In the genomic region with DNA sequence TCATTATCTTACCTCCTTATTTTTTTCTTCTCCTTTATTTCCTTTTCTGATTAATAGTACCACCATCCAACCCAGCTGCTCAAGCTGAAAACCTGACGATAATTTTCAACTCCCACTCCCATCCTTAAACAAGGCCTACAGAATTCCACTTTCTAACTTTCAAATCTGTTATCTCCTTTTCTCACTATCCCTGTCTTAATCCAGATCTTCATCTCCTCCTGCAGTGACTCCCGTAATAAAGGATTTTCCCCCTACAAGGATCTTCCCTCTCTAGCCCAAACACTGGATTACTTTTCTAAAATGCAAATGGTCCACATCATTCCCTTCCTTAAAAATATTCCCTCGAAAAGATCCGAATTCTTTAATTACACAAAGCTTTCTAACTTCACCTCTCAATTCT, we compare ENCODE assay signal across 10 cellular contexts. TPM values are rescaled to one million over a fixed set of nuclear protein-coding genes. Genes with fewer than 3 reads are reported as not detected.
DNase-seq lines count a peak whose midpoint lies in the region; ATAC-seq and TF ChIP-seq lines count a peak whose summit lies in the region.
"Had no signal": no experiment of that assay in that cellular context is flagged by ENCODE, and none has a peak within 500 bp of the region (broad histone marks: within the 10 kb centered on the region; RNA-seq: fewer than 3 reads in every experiment).

No MANE protein-coding gene starts in this region.

- no peak for DNase-seq in CD8-positive, alpha-beta memory T cell
- DNase-seq in endodermal cell (no peak), RWPE1 (ENCODE audit: low spot score) (no peak), globus pallidus (ENCODE audit: low spot score) (no peak), MV-4-11 (lab: John Stamatoyannopoulos, UW) (no peak)
- DNase-seq: HCEC 1CT, NCI-H1694 treated with DMSO at 0.1 percent for 48 hours had no signal

- peak overlapping the region; percentile 57 to 100 (median 99) for H3K4me3 Mint-ChIP-seq in CD8-positive, alpha-beta memory T cell
- peak overlapping the region; percentile 93 for H3K4me3 Mint-ChIP-seq in endodermal cell

- H3K4me3 ChIP-seq in CD8-positive, alpha-beta memory T cell (ENCODE audit: low read length): peak overlapping the region; percentile 88
- H3K4me3 ChIP-seq in OCI-LY3 (ENCODE audit: low read length) (no peak overlapping the region), endodermal cell (ENCODE audit: low read length) (peak overlapping the region; percentile 99), neuron (ENCODE audit: low read length) (peak overlapping the region; percentile 67)

- H3K36me3 Mint-ChIP-seq in CD8-positive, alpha-beta memory T cell: peaks cover 0 to 35% (median 5%) of the 10 kb centered on the region in 3 donors
- peaks cover 17% of the 10 kb centered on the region for H3K36me3 Mint-ChIP-seq in endodermal cell (ENCODE audit: low read depth)

- no peak overlapping the region for H2AFZ ChIP-seq in OCI-LY3 (ENCODE audit: low read depth, low read length)
- no peak overlapping the region for H2AFZ ChIP-seq in neuron (ENCODE audit: low read depth, low read length)

- TF ChIP-seq CTCF in OCI-LY3 (IDR thresholded peaks at IDR 0.05; ENCODE audit: low read depth, low read length) (no peak), endodermal cell (conservative IDR thresholded peaks at IDR 0.05) (no peak), RWPE1 (conservative IDR thresholded peaks at IDR 0.05; ENCODE audit: low read depth) (no peak)

- H3K27ac ChIP-seq in CD8-positive, alpha-beta memory T cell (ENCODE audit: low read depth, low read length): no peak overlapping the region
- H3K27ac ChIP-seq in OCI-LY3 (ENCODE audit: low read length) (no peak overlapping the region), endodermal cell (ENCODE audit: low read depth, low read length) (no peak overlapping the region), RWPE1 (no peak overlapping the region)

- H3K27me3 ChIP-seq in CD8-positive, alpha-beta memory T cell (ENCODE audit: insufficient read depth, low read length, poor library complexity, severe bottlenecking): no peaks in the 10 kb centered on the region
- H3K27me3 ChIP-seq in OCI-LY3 (ENCODE audit: low read depth, low read length) (no peaks in the 10 kb centered on the region), endodermal cell (ENCODE audit: control insufficient read depth, insufficient read depth, low read length, poor library complexity, severe bottlenecking) (no peaks in the 10 kb centered on the region), neuron (ENCODE audit: insufficient read depth, low read length) (no peaks in the 10 kb centered on the region)

- H3K27me3 Mint-ChIP-seq in CD8-positive, alpha-beta memory T cell: no peaks in the 10 kb centered on the region
- no peaks in the 10 kb centered on the region for H3K27me3 Mint-ChIP-seq in endodermal cell (ENCODE audit: insufficient read depth)

- peak overlapping the region; percentile 86 for H3K4me2 ChIP-seq in OCI-LY3 (ENCODE audit: low read length)

- ATAC-seq in activated CD4-positive, CD25-positive, alpha-beta regulatory T cell treated with anti-CD3 and anti-CD28 coated beads, Interleukin-2, amount 50 U/mL, for 24 hours: no peak

- WGBS in endodermal cell (ENCODE audit: insufficient coverage in 1 of 2, insufficient read length in 1 of 2), 2 experiments: 81 to 84% methylated on average over 4 of the region's 4 CpGs

- no peaks in the 10 kb centered on the region for H3K9me3 Mint-ChIP-seq in CD8-positive, alpha-beta memory T cell
- H3K9me3 Mint-ChIP-seq in endodermal cell: no peaks in the 10 kb centered on the region

- H3K79me2 ChIP-seq in OCI-LY3 (ENCODE audit: low read length): peaks cover 18% of the 10 kb centered on the region

- H3K4me1 ChIP-seq in CD8-positive, alpha-beta memory T cell (ENCODE audit: insufficient read depth, low read length): peaks cover 35% of the 10 kb centered on the region
- peaks cover 16% of the 10 kb centered on the region for H3K4me1 ChIP-seq in OCI-LY3 (ENCODE audit: low read length)
- H3K4me1 ChIP-seq in endodermal cell (ENCODE audit: control insufficient read depth, insufficient read depth, low read length): peaks cover 4% of the 10 kb centered on the region
- H3K4me1 ChIP-seq in neuron (ENCODE audit: insufficient read depth, low read length): peaks cover 20% of the 10 kb centered on the region

- H3K27ac Mint-ChIP-seq in CD8-positive, alpha-beta memory T cell: peak overlapping the region; percentile 6 to 87 (median 62)
- H3K27ac Mint-ChIP-seq in endodermal cell: no peak overlapping the region

- H3K4me1 Mint-ChIP-seq in CD8-positive, alpha-beta memory T cell: peaks cover 50 to 66% (median 63%) of the 10 kb centered on the region in 3 donors
- peaks cover 19% of the 10 kb centered on the region for H3K4me1 Mint-ChIP-seq in endodermal cell

- CTCF ChIA-PET in CD8-positive, alpha-beta memory T cell (lab: Charles Lee): no interaction called here
- CTCF ChIA-PET in RWPE1 (lab: Yijun Ruan, JAX): no interaction called here

- H3K36me3 ChIP-seq in CD8-positive, alpha-beta memory T cell (ENCODE audit: insufficient read depth, low read length): no peaks in the 10 kb centered on the region
- H3K36me3 ChIP-seq in OCI-LY3 (replicated peaks; ENCODE audit: low read depth, low read length): no peaks in the 10 kb centered on the region
- peaks cover 27% of the 10 kb centered on the region for H3K36me3 ChIP-seq in endodermal cell (ENCODE audit: control insufficient read depth, insufficient read depth, low read length)
- peaks cover 16% of the 10 kb centered on the region for H3K36me3 ChIP-seq in neuron (ENCODE audit: insufficient read depth, low read length)

- H3K9ac ChIP-seq in OCI-LY3 (ENCODE audit: low read length) (no peak overlapping the region), endodermal cell (ENCODE audit: extremely low read depth, low read length, poor library complexity, severe bottlenecking) (no peak overlapping the region)

- no peaks in the 10 kb centered on the region; the same call in 1 of the 2 replicates for H4K20me1 ChIP-seq in OCI-LY3 (ENCODE audit: insufficient read depth, low read length)

- no peaks in the 10 kb centered on the region for H3K9me3 ChIP-seq in CD8-positive, alpha-beta memory T cell (ENCODE audit: low read length)
- no peaks in the 10 kb centered on the region for H3K9me3 ChIP-seq in OCI-LY3 (ENCODE audit: insufficient read depth, low read length)
- no peaks in the 10 kb centered on the region for H3K9me3 ChIP-seq in endodermal cell (ENCODE audit: control insufficient read depth, low read length)
- H3K9me3 ChIP-seq in neuron (ENCODE audit: low read length): no peaks in the 10 kb centered on the region

- POLR2A ChIA-PET in CD8-positive, alpha-beta memory T cell (lab: Charles Lee): no interaction called here
- POLR2A ChIA-PET in RWPE1 (lab: Yijun Ruan, JAX; ENCODE audit: low non-redundant PET): no interaction called here

RNA-seq across cellular contexts. Expression of gene TRAPPC6B, which starts 1.5 kb away (rescaled TPM):
- total RNA-seq in CD8-positive, alpha-beta memory T cell: 10 to 100 TPM; 25.9 to 28.7 TPM
- polyA plus RNA-seq in CD8-positive, alpha-beta memory T cell: 14.4 TPM
- total RNA-seq in endodermal cell: 10 to 100 TPM; 24.5 to 27.2 TPM
- polyA plus RNA-seq in endodermal cell (2013, experiment 1 of 2): 19.1 TPM
- polyA plus RNA-seq in endodermal cell (2013, experiment 2 of 2): 18.7 TPM

RNA-seq across cellular contexts. Expression of gene PNN, which starts 6.5 kb away (rescaled TPM):
- total RNA-seq in CD8-positive, alpha-beta memory T cell: 10 to 100 TPM; 92.5 to 94.0 TPM
- polyA plus RNA-seq in CD8-positive, alpha-beta memory T cell: 29.8 TPM
- total RNA-seq in endodermal cell: 100 to 1,000 TPM; 122 to 148 TPM
- polyA plus RNA-seq in endodermal cell (2013, experiment 1 of 2): 110 TPM
- 89.9 TPM for polyA plus RNA-seq in endodermal cell (2013, experiment 2 of 2)

RNA-seq across cellular contexts. Expression of gene GEMIN2, which starts 54.5 kb away (rescaled TPM):
- 10 to 100 TPM; 17.0 to 18.1 TPM for total RNA-seq in CD8-positive, alpha-beta memory T cell
- 10.1 TPM for polyA plus RNA-seq in CD8-positive, alpha-beta memory T cell
- 10 to 100 TPM; 35.2 to 41.7 TPM for total RNA-seq in endodermal cell
- 31.8 TPM for polyA plus RNA-seq in endodermal cell (2013, experiment 1 of 2)
- 29.3 TPM for polyA plus RNA-seq in endodermal cell (2013, experiment 2 of 2)
